ENCODE assay signal across 8 cellular contexts in genomic region chr5:14145356-14146334, GRCh38. TPM values are rescaled to one million over a fixed set of nuclear protein-coding genes. Genes with fewer than 3 reads are reported as not detected.
A peak's percentile ranks its signal among the peaks of the same experiment; 100 is the strongest.
DNase-seq lines count a peak whose midpoint lies in the region; ATAC-seq, FAIRE-seq and TF ChIP-seq lines count a peak whose summit lies in the region.

No MANE protein-coding gene starts in this region.

- FAIRE-seq in bronchial epithelial cell (lab: Jason Lieb, UNC): no peak

- TF ChIP-seq CTCF in bronchial epithelial cell (IDR thresholded peaks at IDR 0.05; ENCODE audit: insufficient read depth, low read length, severe bottlenecking) (no peak), GM13976 (IDR thresholded peaks at IDR 0.05; ENCODE audit: borderline replicate concordance, control extremely low read depth, extremely low read depth, insufficient read depth, missing control alignments) (no peak), lower leg skin (IDR thresholded peaks at IDR 0.05) (no peak)

- intact Hi-C loops in lower leg skin (cut with DNase I; ENCODE audit: low total_unique reads): no loop called here

- H3K4me3 ChIP-seq in bronchial epithelial cell (ENCODE audit: low read depth, low read length) (peak overlapping the region; percentile 91), lower leg skin (ENCODE audit: low read depth, poor library complexity, severe bottlenecking) (no peak overlapping the region)

- no peaks in the 10 kb centered on the region for H3K27me3 ChIP-seq in bronchial epithelial cell (ENCODE audit: control insufficient read depth, insufficient read depth, low read length)

- no peak for TF ChIP-seq POLR2A in lower leg skin (IDR thresholded peaks at IDR 0.05)

- H3K36me3 ChIP-seq in bronchial epithelial cell (ENCODE audit: control insufficient read depth, insufficient read depth, low read length): peaks cover 3% of the 10 kb centered on the region

- no peak for DNase-seq in stimulated activated naive CD8-positive, alpha-beta T cell treated with anti-CD3 and anti-CD28 coated beads, Interleukin-15, Interleukin-2, amounts not matched to agents 100 U/mL and 50 U/mL, for 24 hours
- DNase-seq in bronchial epithelial cell (ENCODE audit: low read depth) (no peak), memory B cell (ENCODE audit: low spot score in 2 of 2) (no peak), GM13976 (ENCODE audit: low spot score) (no peak), HuH-7 (ENCODE audit: low spot score) (no peak), lower leg skin (ENCODE audit: low spot score in 2 of 2) (no peak), NOMO-1 (lab: John Stamatoyannopoulos, UW; ENCODE audit: unreplicated experiment in 2 of 2) (no peak)

- H3K9me3 Mint-ChIP-seq in stimulated activated naive CD8-positive, alpha-beta T cell treated with anti-CD3 and anti-CD28 coated beads, Interleukin-15, Interleukin-2, amounts not matched to agents 100 ng/mL and 50 ng/mL, for 24 hours: no peaks in the 10 kb centered on the region
- H3K9me3 Mint-ChIP-seq in memory B cell: no peaks in the 10 kb centered on the region

- H3K4me3 Mint-ChIP-seq in stimulated activated naive CD8-positive, alpha-beta T cell treated with anti-CD3 and anti-CD28 coated beads, Interleukin-15, Interleukin-2, amounts not matched to agents 100 ng/mL and 50 ng/mL, for 24 hours: peak overlapping the region; percentile 82
- H3K4me3 Mint-ChIP-seq in memory B cell: peak overlapping the region; percentile 93

- ATAC-seq in stimulated activated naive CD8-positive, alpha-beta T cell treated with anti-CD3 and anti-CD28 coated beads, Interleukin-15, Interleukin-2, amounts not matched to agents 100 U/mL and 50 U/mL, for 24 hours: no peak
- no peak for ATAC-seq in memory B cell (ENCODE audit: low read depth)

- peak overlapping the region; percentile 77 for H3K27ac Mint-ChIP-seq in stimulated activated naive CD8-positive, alpha-beta T cell treated with anti-CD3 and anti-CD28 coated beads, Interleukin-15, Interleukin-2, amounts not matched to agents 100 ng/mL and 50 ng/mL, for 24 hours
- H3K27ac Mint-ChIP-seq in memory B cell: peak overlapping the region; percentile 96

- no peaks in the 10 kb centered on the region for H3K36me3 Mint-ChIP-seq in stimulated activated naive CD8-positive, alpha-beta T cell treated with anti-CD3 and anti-CD28 coated beads, Interleukin-15, Interleukin-2, amounts not matched to agents 100 ng/mL and 50 ng/mL, for 24 hours (ENCODE audit: low read depth)
- H3K36me3 Mint-ChIP-seq in memory B cell: no peaks in the 10 kb centered on the region

- in situ Hi-C loops in GM13976 (cut with MboI; ENCODE audit: low sequenced_read_pairs, unreplicated experiment): no loop called here

- peaks cover 23% of the 10 kb centered on the region for H3K4me1 Mint-ChIP-seq in stimulated activated naive CD8-positive, alpha-beta T cell treated with anti-CD3 and anti-CD28 coated beads, Interleukin-15, Interleukin-2, amounts not matched to agents 100 ng/mL and 50 ng/mL, for 24 hours (ENCODE audit: low read depth)
- peaks cover 36% of the 10 kb centered on the region for H3K4me1 Mint-ChIP-seq in memory B cell

- 29% methylated on average over 15 of the region's 15 CpGs for WGBS in lower leg skin, 2 donors

- H3K27me3 Mint-ChIP-seq in stimulated activated naive CD8-positive, alpha-beta T cell treated with anti-CD3 and anti-CD28 coated beads, Interleukin-15, Interleukin-2, amounts not matched to agents 100 ng/mL and 50 ng/mL, for 24 hours: peaks cover 49% of the 10 kb centered on the region
- H3K27me3 Mint-ChIP-seq in memory B cell: no peaks in the 10 kb centered on the region

RNA-seq across cellular contexts. Expression of gene TRIO, which starts 2.5 kb away (rescaled TPM):
- total RNA-seq in bronchial epithelial cell: 69.4 and 71.6 TPM in 2 replicates
- total RNA-seq in lower leg skin: 100 to 1,000 TPM in 1 of 4 donors, 10 to 100 TPM in 3; 47.8 to 101 (median 64.5) TPM
